ENCODE assay signal across 12 cellular contexts in the genomic region with DNA sequence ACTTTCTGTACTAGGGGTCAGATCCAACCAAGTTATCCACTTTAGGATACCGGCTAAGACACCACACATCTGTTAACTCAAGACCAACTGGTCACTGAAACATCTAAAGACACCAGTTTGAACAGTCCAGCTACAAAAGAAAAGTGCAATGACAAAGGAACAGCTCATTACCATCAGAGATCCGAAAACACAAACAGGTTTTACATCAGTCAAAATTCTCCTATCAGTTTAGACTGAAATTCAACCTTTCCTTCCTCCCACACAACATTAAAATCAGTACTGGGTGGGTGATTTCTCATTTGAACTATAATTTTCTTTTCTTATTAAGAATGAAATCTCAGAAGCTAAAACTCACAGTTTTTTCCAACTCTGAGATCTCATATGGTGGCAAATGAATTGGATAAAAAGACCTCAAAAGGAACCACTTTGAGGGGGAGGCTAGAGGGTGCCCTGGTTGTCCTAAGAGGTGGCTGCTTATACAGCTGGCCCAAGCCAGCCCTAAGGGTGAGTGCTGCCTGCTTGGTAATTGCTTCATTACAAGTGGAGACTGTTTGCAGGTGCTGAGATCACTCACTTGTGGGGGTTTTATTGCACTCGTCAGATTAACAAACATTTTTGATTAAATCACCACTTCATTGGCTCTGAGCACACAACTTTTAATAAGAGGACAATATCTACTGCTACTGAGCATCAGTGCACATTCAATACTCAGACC. TPM values are rescaled to one million over a fixed set of nuclear protein-coding genes. Genes with fewer than 3 reads are reported as not detected.
DNase-seq lines count a peak whose midpoint lies in the region.
"Had no signal": no experiment of that assay in that cellular context is flagged by ENCODE, and none has a peak within 500 bp of the region (broad histone marks: within the 10 kb centered on the region; RNA-seq: fewer than 3 reads in every experiment).

No MANE protein-coding gene starts in this region.

- peak overlapping the region; percentile 92 for H3K27ac Mint-ChIP-seq in activated T-cell treated with anti-CD3 and anti-CD28 coated beads, Interleukin-2, amount 50 U/mL, for 24 hours
- H3K27ac Mint-ChIP-seq in activated CD4-positive, alpha-beta memory T cell treated with anti-CD3 and anti-CD28 coated beads for 36 hours, result peak overlapping the region; percentile 94

- CTCF ChIA-PET in activated CD4-positive, alpha-beta memory T cell treated with anti-CD3 and anti-CD28 coated beads for 36 hours (lab: Charles Lee), result interaction anchor here (1.2 to 3.2 kb wide), 8 partner anchors 9 to 153 kb away, joined by 3 to 34 read pairs (median 4); no protein-coding TSS in a partner anchor

- H3K27me3 Mint-ChIP-seq in activated T-cell treated with anti-CD3 and anti-CD28 coated beads, Interleukin-2, amount 50 U/mL, for 24 hours, result no peaks in the 10 kb centered on the region
- no peaks in the 10 kb centered on the region for H3K27me3 Mint-ChIP-seq in activated CD4-positive, alpha-beta memory T cell treated with anti-CD3 and anti-CD28 coated beads for 36 hours

- POLR2A ChIA-PET in activated CD4-positive, alpha-beta memory T cell treated with anti-CD3 and anti-CD28 coated beads for 36 hours (lab: Charles Lee), result interaction anchor here (0.6 to 3.6 kb wide), 11 partner anchors 8 to 64 kb away, joined by 3 to 37 read pairs (median 4); no protein-coding TSS in a partner anchor

- H3K36me3 Mint-ChIP-seq in activated T-cell treated with anti-CD3 and anti-CD28 coated beads, Interleukin-2, amount 50 U/mL, for 24 hours (ENCODE audit: low read depth), result peaks cover 32% of the 10 kb centered on the region
- H3K36me3 Mint-ChIP-seq in activated CD4-positive, alpha-beta memory T cell treated with anti-CD3 and anti-CD28 coated beads for 36 hours, result peaks cover 20% of the 10 kb centered on the region

- H3K4me1 Mint-ChIP-seq in activated T-cell treated with anti-CD3 and anti-CD28 coated beads, Interleukin-2, amount 50 U/mL, for 24 hours (ENCODE audit: low read depth), result peaks cover 97% of the 10 kb centered on the region
- H3K4me1 Mint-ChIP-seq in activated CD4-positive, alpha-beta memory T cell treated with anti-CD3 and anti-CD28 coated beads for 36 hours (ENCODE audit: low read depth), result peaks cover 90% of the 10 kb centered on the region

- peak overlapping the region; percentile 36 for H3K4me3 Mint-ChIP-seq in activated T-cell treated with anti-CD3 and anti-CD28 coated beads, Interleukin-2, amount 50 U/mL, for 24 hours
- peak overlapping the region; percentile 53 for H3K4me3 Mint-ChIP-seq in activated CD4-positive, alpha-beta memory T cell treated with anti-CD3 and anti-CD28 coated beads for 36 hours

- peak; percentile 66 for DNase-seq in activated T-cell treated with anti-CD3 and anti-CD28 coated beads, Interleukin-2, amount 50 U/mL, for 24 hours
- DNase-seq in activated T-cell treated with anti-CD3 and anti-CD28 coated beads for 4 hours (no peak), NCI-H1417 treated with DMSO at 0.1 percent for 48 hours (lab: John Stamatoyannopoulos, UW) (peak; percentile 75), renal cortical epithelial cell (ENCODE audit: low read depth) (peak; percentile 29), KG1 (lab: John Stamatoyannopoulos, UW) (no peak), NCI-H82 treated with DMSO at 0.1 percent for 48 hours (lab: John Stamatoyannopoulos, UW; ENCODE audit: unreplicated experiment) (no peak), hypothalamus (lab: John Stamatoyannopoulos, UW) (no peak)
- DNase-seq in activated CD4-positive, alpha-beta memory T cell treated with anti-CD3 and anti-CD28 coated beads for 36 hours, result peak; percentile 65
- DNase-seq: cortex of kidney, DMS53, heart left ventricle, upper lobe of left lung had no signal

- H3K9me3 Mint-ChIP-seq in activated T-cell treated with anti-CD3 and anti-CD28 coated beads, Interleukin-2, amount 50 U/mL, for 24 hours, result no peaks in the 10 kb centered on the region
- H3K9me3 Mint-ChIP-seq in activated CD4-positive, alpha-beta memory T cell treated with anti-CD3 and anti-CD28 coated beads for 36 hours, result no peaks in the 10 kb centered on the region

- intact Hi-C loops in activated CD4-positive, alpha-beta memory T cell treated with anti-CD3 and anti-CD28 coated beads for 36 hours (cut with micrococcal nuclease), result loop anchor here (1.0 to 10.0 kb wide), 7 partner anchors 22 to 451 kb away; partner anchors contain the start of genes CMTR1, MDGA1, TBC1D22B and TMEM217

RNA-seq across cellular contexts. Expression of gene CCDC167, which starts 4.3 kb away (rescaled TPM):
- 10 to 100 TPM; 60.4 to 65.2 TPM for total RNA-seq in activated CD4-positive, alpha-beta memory T cell treated with anti-CD3 and anti-CD28 coated beads for 36 hours
- total RNA-seq in renal cortical epithelial cell, result 21.1 and 46.5 TPM in 2 replicates

Comparison
In these comparisons a context has a peak if more than half of its experiments do, and no peak if none do; other contexts are left out.
1. DNase-seq: peak in activated T-cell treated with anti-CD3 and anti-CD28 coated beads, Interleukin-2, amount 50 U/mL, for 24 hours (single experiment), NCI-H1417 treated with DMSO at 0.1 percent for 48 hours (single experiment), activated CD4-positive, alpha-beta memory T cell treated with anti-CD3 and anti-CD28 coated beads for 36 hours (single experiment) and renal cortical epithelial cell (single experiment); none in activated T-cell treated with anti-CD3 and anti-CD28 coated beads for 4 hours (single experiment), KG1 (single experiment), NCI-H82 treated with DMSO at 0.1 percent for 48 hours (single experiment) and hypothalamus (0 of 51).